ENCODE assay signal across 23 cellular contexts in genomic region chr3:28089527-28089897, GRCh38.
"Had no signal": no experiment of that assay in that cellular context is flagged by ENCODE, and none has a peak within 500 bp of the region (broad histone marks: within the 10 kb centered on the region; RNA-seq: fewer than 3 reads in every experiment).

No MANE protein-coding gene starts in this region.

- H3K4me1 Mint-ChIP-seq: stimulated activated naive CD8-positive, alpha-beta T cell treated with anti-CD3 and anti-CD28 coated beads, Interleukin-15, amount 100 ng/mL, for 72 hours had no signal

- H3K9me3 ChIP-seq: right lobe of liver, thyroid gland, vagina had no signal

- H3K4me3 ChIP-seq: ascending aorta, esophagus squamous epithelium, left ventricle myocardium inferior, right lobe of liver, thyroid gland, upper lobe of left lung, vagina had no signal

- H3K36me3 ChIP-seq: ascending aorta, brain microvascular endothelial cell, esophagus squamous epithelium, left ventricle myocardium inferior, right lobe of liver, thyroid gland, upper lobe of left lung, vagina, WERI-Rb-1 had no signal

- H3K4me1 ChIP-seq: ascending aorta, esophagus squamous epithelium, left ventricle myocardium inferior, right lobe of liver, thyroid gland, upper lobe of left lung, vagina had no signal

- H3K27ac ChIP-seq: ascending aorta, brain microvascular endothelial cell, epithelial cell of prostate, esophagus squamous epithelium, left ventricle myocardium inferior, right lobe of liver, thyroid gland, upper lobe of left lung, vagina, WERI-Rb-1 had no signal

- ATAC-seq: activated CD4-positive, CD25-positive, alpha-beta regulatory T cell treated with anti-CD3 and anti-CD28 coated beads, Interleukin-2, amount 50 U/mL, for 24 hours; right lobe of liver; stimulated activated naive CD8-positive, alpha-beta T cell treated with anti-CD3 and anti-CD28 coated beads, Interleukin-15, amount 100 ng/mL, for 72 hours had no signal

- H3K27ac Mint-ChIP-seq: activated naive CD4-positive, alpha-beta T cell treated with anti-CD3 and anti-CD28 coated beads for 36 hours; activated naive CD8-positive, alpha-beta T cell treated with anti-CD3 and anti-CD28 coated beads, Interleukin-2, amount 10 ng/mL, durations not matched to agents 7 days and 5 days; stimulated activated naive CD8-positive, alpha-beta T cell treated with anti-CD3 and anti-CD28 coated beads, Interleukin-15, amount 100 ng/mL, for 72 hours; T-helper 1 cell treated with Interleukin-12 subunit alpha and Interleukin-12 subunit beta and Interleukin-4 antibody, amounts not matched to agents 30 μg/mL and 1 μg/mL, for 36 hours had no signal

- H3K27me3 ChIP-seq: ascending aorta, brain microvascular endothelial cell, esophagus squamous epithelium, right lobe of liver, thyroid gland, upper lobe of left lung, vagina had no signal

- H3K27me3 Mint-ChIP-seq: activated naive CD8-positive, alpha-beta T cell treated with anti-CD3 and anti-CD28 coated beads, Interleukin-2, amount 10 ng/mL, durations not matched to agents 7 days and 5 days; stimulated activated naive CD8-positive, alpha-beta T cell treated with anti-CD3 and anti-CD28 coated beads, Interleukin-15, amount 100 ng/mL, for 72 hours had no signal

- H3K4me3 Mint-ChIP-seq: activated naive CD4-positive, alpha-beta T cell treated with anti-CD3 and anti-CD28 coated beads for 36 hours; activated naive CD8-positive, alpha-beta T cell treated with anti-CD3 and anti-CD28 coated beads, Interleukin-2, amount 10 ng/mL, durations not matched to agents 7 days and 5 days; stimulated activated naive CD8-positive, alpha-beta T cell treated with anti-CD3 and anti-CD28 coated beads, Interleukin-15, amount 100 ng/mL, for 72 hours; T-helper 1 cell treated with Interleukin-12 subunit alpha and Interleukin-12 subunit beta and Interleukin-4 antibody, amounts not matched to agents 30 μg/mL and 1 μg/mL, for 36 hours had no signal

- DNase-seq: activated CD4-positive, alpha-beta T cell treated with anti-CD3 and anti-CD28 coated beads for 48 hours; activated CD4-positive, alpha-beta T cell treated with anti-CD3 and anti-CD28 coated beads, Interleukin-2, amount 50 U/mL, for 48 hours; activated naive CD4-positive, alpha-beta T cell treated with anti-CD3 and anti-CD28 coated beads for 36 hours; activated naive CD8-positive, alpha-beta T cell treated with anti-CD3 and anti-CD28 coated beads, Interleukin-2, amount 10 ng/mL, durations not matched to agents 7 days and 5 days; activated T-cell treated with anti-CD3 and anti-CD28 coated beads, Interleukin-2, amount 50 U/mL, for 48 hours; brain microvascular endothelial cell; caudate nucleus; esophagus squamous epithelium; islet precursor cell; left ventricle myocardium inferior; right lobe of liver; stimulated activated CD4-positive, alpha-beta T cell treated with anti-CD3 and anti-CD28 coated beads, Interleukin-2, amount 100 ng/mL, for 48 hours; stimulated activated naive CD8-positive, alpha-beta T cell treated with anti-CD3 and anti-CD28 coated beads, Interleukin-15, amount 100 ng/mL, for 72 hours; SW 1271; T1000; thyroid gland; upper lobe of left lung; WERI-Rb-1 had no signal

- H3K36me3 Mint-ChIP-seq: activated naive CD8-positive, alpha-beta T cell treated with anti-CD3 and anti-CD28 coated beads, Interleukin-2, amount 10 ng/mL, durations not matched to agents 7 days and 5 days had no signal
